In genomic region chr19:980133-980998, GRCh38 we compare ENCODE assay signal across 8 cellular contexts. TPM values are rescaled to one million over a fixed set of nuclear protein-coding genes. Genes with fewer than 3 reads are reported as not detected.
DNase-seq lines count a peak whose midpoint lies in the region; ATAC-seq and TF ChIP-seq lines count a peak whose summit lies in the region.
"Had no signal": no experiment of that assay in that cellular context is flagged by ENCODE, and none has a peak within 500 bp of the region (broad histone marks: within the 10 kb centered on the region; RNA-seq: fewer than 3 reads in every experiment).

No MANE protein-coding gene starts in this region.

- H4K20me1 ChIP-seq in neural progenitor cell (ENCODE audit: low read depth), result no peaks in the 10 kb centered on the region

- ATAC-seq in HG02938 (IDR thresholded peaks at IDR 0.05; ENCODE audit: unreplicated experiment), result no peak

- H3K27me3 ChIP-seq in neural progenitor cell, result no peaks in the 10 kb centered on the region

- H3K4me1 ChIP-seq in neural progenitor cell, result peaks cover 21% of the 10 kb centered on the region

- peak; percentile 97 for DNase-seq in HuH-7.5 (ENCODE audit: low spot score)
- DNase-seq in ecto neural progenitor cell (ENCODE audit: low spot score), result peak; percentile 95
- DNase-seq in neural progenitor cell (ENCODE audit: low spot score), result peak; percentile 93
- no peak for DNase-seq in amniotic stem cell (lab: John Stamatoyannopoulos, UW)
- no peak for DNase-seq in middle frontal gyrus (ENCODE audit: extremely low spot score, low spot score)
- DNase-seq: activated CD4-positive, alpha-beta memory T cell treated with anti-CD3 and anti-CD28 coated beads, Interleukin-2, amount 10 ng/mL, durations not matched to agents 7 days and 5 days had no signal

- H3K27me3 Mint-ChIP-seq in neural progenitor cell (ENCODE audit: insufficient read depth, low read depth), result peaks cover 6% of the 10 kb centered on the region
- H3K27me3 Mint-ChIP-seq: activated CD4-positive, alpha-beta memory T cell treated with anti-CD3 and anti-CD28 coated beads, Interleukin-2, amount 10 ng/mL, durations not matched to agents 7 days and 5 days had no signal

- H3K9me3 ChIP-seq in neural progenitor cell (ENCODE audit: low read depth), result no peaks in the 10 kb centered on the region

- no peaks in the 10 kb centered on the region for H3K9me3 Mint-ChIP-seq in neural progenitor cell
- H3K9me3 Mint-ChIP-seq: activated CD4-positive, alpha-beta memory T cell treated with anti-CD3 and anti-CD28 coated beads, Interleukin-2, amount 10 ng/mL, durations not matched to agents 7 days and 5 days had no signal

- peaks cover 8% of the 10 kb centered on the region for H3K79me2 ChIP-seq in neural progenitor cell (ENCODE audit: low read depth)
- H3K79me2 ChIP-seq: parathyroid adenoma had no signal

- no peaks in the 10 kb centered on the region for H3K36me3 Mint-ChIP-seq in neural progenitor cell

- H3K4me3 Mint-ChIP-seq in neural progenitor cell, result peak overlapping the region; percentile 73
- H3K4me3 Mint-ChIP-seq: activated CD4-positive, alpha-beta memory T cell treated with anti-CD3 and anti-CD28 coated beads, Interleukin-2, amount 10 ng/mL, durations not matched to agents 7 days and 5 days had no signal

- H3K9ac ChIP-seq in neural progenitor cell, result no peak overlapping the region
- H3K9ac ChIP-seq: parathyroid adenoma had no signal

- no peaks in the 10 kb centered on the region for H3K36me3 ChIP-seq in neural progenitor cell

- H2AFZ ChIP-seq in neural progenitor cell (replicated peaks), result no peak overlapping the region
- H2AFZ ChIP-seq: parathyroid adenoma had no signal

- H3F3A ChIP-seq in neural progenitor cell (ENCODE audit: low read depth), result peaks cover 49% of the 10 kb centered on the region

- H3K27ac Mint-ChIP-seq in neural progenitor cell, result peak overlapping the region; percentile 25
- H3K27ac Mint-ChIP-seq: activated CD4-positive, alpha-beta memory T cell treated with anti-CD3 and anti-CD28 coated beads, Interleukin-2, amount 10 ng/mL, durations not matched to agents 7 days and 5 days had no signal

- peak overlapping the region; percentile 65 for H3K4me2 ChIP-seq in neural progenitor cell

- peak overlapping the region; percentile 30 for H3K4me3 ChIP-seq in neural progenitor cell

- H3K27ac ChIP-seq in neural progenitor cell, result peak overlapping the region; percentile 86
- H3K27ac ChIP-seq: parathyroid adenoma had no signal

- peak; percentile 4 for TF ChIP-seq CTCF in neural progenitor cell (IDR thresholded peaks at IDR 0.05)

- H3K4me1 Mint-ChIP-seq in neural progenitor cell, result peaks cover 19% of the 10 kb centered on the region

RNA-seq across cellular contexts. Expression of gene WDR18, which starts 3.8 kb away (rescaled TPM):
- total RNA-seq in neural progenitor cell (ENCODE audit: low replicate concordance), result 38.6 and 156 TPM in 2 replicates

RNA-seq across cellular contexts. Expression of gene GRIN3B, which starts 19.9 kb away (rescaled TPM):
- total RNA-seq in neural progenitor cell (ENCODE audit: low replicate concordance), result 5.4 and 5.9 TPM in 2 replicates

RNA-seq across cellular contexts. Expression of gene TMEM259, which starts 40.6 kb away (rescaled TPM):
- total RNA-seq in neural progenitor cell (ENCODE audit: low replicate concordance), result 31.7 and 175 TPM in 2 replicates

RNA-seq across cellular contexts. Expression of gene RNU6-2, which starts 41.0 kb away (rescaled TPM):
- total RNA-seq in neural progenitor cell (ENCODE audit: low replicate concordance), result not detected in 2 replicates
- total RNA-seq: activated CD4-positive, alpha-beta memory T cell treated with anti-CD3 and anti-CD28 coated beads, Interleukin-2, amount 10 ng/mL, durations not matched to agents 7 days and 5 days had no signal

RNA-seq across cellular contexts. Expression of gene CNN2, which starts 46.0 kb away (rescaled TPM):
- 131 and 196 TPM in 2 replicates for total RNA-seq in neural progenitor cell (ENCODE audit: low replicate concordance)

Comparison
In these comparisons a context has a peak if more than half of its experiments do, and no peak if none do; other contexts are left out.
1. DNase-seq: peak in HuH-7.5 (single experiment), ecto neural progenitor cell (single experiment) and neural progenitor cell (single experiment); none in amniotic stem cell (single experiment) and middle frontal gyrus (single experiment).